In genomic region chr1:212504171-212504803, GRCh38 we compare ENCODE assay signal across 15 cellular contexts.
A peak's percentile ranks its signal among the peaks of the same experiment; 100 is the strongest.
DNase-seq lines count a peak whose midpoint lies in the region; ATAC-seq and TF ChIP-seq lines count a peak whose summit lies in the region.
"Had no signal": no experiment of that assay in that cellular context is flagged by ENCODE, and none has a peak within 500 bp of the region (broad histone marks: within the 10 kb centered on the region; RNA-seq: fewer than 3 reads in every experiment).

No MANE protein-coding gene starts in this region.

- no peak overlapping the region for H3K27ac ChIP-seq in epithelial cell of prostate
- H3K27ac ChIP-seq: GM23248, HL-60, PC-9 had no signal

- ATAC-seq in GM18498 (IDR thresholded peaks at IDR 0.05; ENCODE audit: unreplicated experiment) = peak; percentile 56
- peak; percentile 63 for ATAC-seq in HG03432 (IDR thresholded peaks at IDR 0.05; ENCODE audit: unreplicated experiment)
- ATAC-seq in GM21447 (IDR thresholded peaks at IDR 0.05; ENCODE audit: unreplicated experiment) = no peak
- no peak for ATAC-seq in GM18505 (IDR thresholded peaks at IDR 0.05; ENCODE audit: unreplicated experiment)
- ATAC-seq: CD8-positive, alpha-beta T cell had no signal

- DNase-seq in GM12865 (ENCODE audit: low read depth) = peak; percentile 23
- peak; percentile 45 for DNase-seq in epithelial cell of prostate (ENCODE audit: low read depth, low spot score)
- no peak for DNase-seq in DMS53 (lab: John Stamatoyannopoulos, UW)
- DNase-seq: CD8-positive, alpha-beta T cell; GM23248; NCI-H1092 treated with DMSO at 0.1 percent for 48 hours; NCI-H1694; NCI-H69; NK-92 treated with Interleukin-12 subunit alpha and Interleukin-12 subunit beta, amount 100 ng/mL, for 24 hours; PC-9 had no signal

- TF ChIP-seq POLR2A in GM18505 (IDR thresholded peaks at IDR 0.05; ENCODE audit: borderline replicate concordance, extremely low read depth, insufficient read depth, insufficient read length) = no peak

- TF ChIP-seq CTCF in GM12865 (IDR thresholded peaks at IDR 0.05; ENCODE audit: insufficient read depth, low read depth, low read length, missing control alignments) = no peak

- no peak overlapping the region for H3K4me3 ChIP-seq in GM12865 (ENCODE audit: low read depth, low read length)
- H3K4me3 ChIP-seq: GM23248, PC-9 had no signal

Comparison
In these comparisons a context has a peak if more than half of its experiments do, and no peak if none do; other contexts are left out.
1. ATAC-seq: peak in GM18498 (single experiment) and HG03432 (single experiment); none in GM21447 (single experiment) and GM18505 (single experiment).